ENCODE assay signal across 11 cellular contexts in the genomic region with DNA sequence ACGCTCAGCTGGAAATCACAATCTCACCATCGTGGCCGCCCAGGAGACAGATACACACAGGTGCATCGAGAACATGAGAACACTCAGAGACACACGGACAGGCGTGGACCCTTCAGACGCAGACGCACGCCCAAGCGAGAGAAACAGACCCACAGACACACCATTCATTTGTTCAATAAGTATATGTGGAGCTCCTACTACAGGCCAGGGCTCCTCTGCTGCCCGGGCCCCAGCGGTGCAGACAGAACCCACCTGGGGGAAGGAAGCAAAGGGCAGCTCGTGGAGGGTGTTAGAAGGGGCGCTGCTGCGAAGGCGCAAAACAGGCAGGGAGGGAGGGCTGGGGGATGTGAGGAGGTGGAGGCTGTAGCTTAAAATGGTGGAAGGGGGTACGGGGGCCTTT. TPM values are rescaled to one million over a fixed set of nuclear protein-coding genes. Genes with fewer than 3 reads are reported as not detected.
DNase-seq lines count a peak whose midpoint lies in the region; ATAC-seq and TF ChIP-seq lines count a peak whose summit lies in the region.
"Had no signal": no experiment of that assay in that cellular context is flagged by ENCODE, and none has a peak within 500 bp of the region (broad histone marks: within the 10 kb centered on the region; RNA-seq: fewer than 3 reads in every experiment).

No MANE protein-coding gene starts in this region.

- no peaks in the 10 kb centered on the region for H3K9me3 ChIP-seq in Karpas-422 (ENCODE audit: low read length)
- H3K9me3 ChIP-seq: esophagus squamous epithelium had no signal

- no peaks in the 10 kb centered on the region for H3K36me3 Mint-ChIP-seq in T-helper 2 cell treated with Interferon-gamma antibody and Interleukin-4, amounts not matched to agents 5 μg/mL and 100 μg/mL, for 36 hours (ENCODE audit: low read depth)
- H3K36me3 Mint-ChIP-seq in brain (peaks cover 29% of the 10 kb centered on the region), osteocyte (ENCODE audit: unreplicated experiment) (peaks cover 3% of the 10 kb centered on the region)

- no peaks in the 10 kb centered on the region for H3K9me3 Mint-ChIP-seq in T-helper 2 cell treated with Interferon-gamma antibody and Interleukin-4, amounts not matched to agents 5 μg/mL and 100 μg/mL, for 36 hours
- H3K9me3 Mint-ChIP-seq in brain = no peaks in the 10 kb centered on the region
- no peaks in the 10 kb centered on the region for H3K9me3 Mint-ChIP-seq in osteocyte (ENCODE audit: unreplicated experiment)

- peak overlapping the region; percentile 59 for H3K4me2 ChIP-seq in Karpas-422 (ENCODE audit: low read depth, low read length, poor library complexity, severe bottlenecking)

- peak overlapping the region; percentile 59 for H3K4me3 ChIP-seq in Karpas-422 (ENCODE audit: low read length)

- H3K79me2 ChIP-seq in Karpas-422 (ENCODE audit: low read length) = no peaks in the 10 kb centered on the region

- peaks cover 6% of the 10 kb centered on the region; the same call in 1 of the 2 replicates for H3K36me3 ChIP-seq in Karpas-422 (ENCODE audit: insufficient read depth, low read length)

- H3K27ac ChIP-seq in Karpas-422 (ENCODE audit: low read length) = peak overlapping the region; percentile 78

- peak overlapping the region; percentile 81 for H3K4me3 Mint-ChIP-seq in T-helper 2 cell treated with Interferon-gamma antibody and Interleukin-4, amounts not matched to agents 5 μg/mL and 100 μg/mL, for 36 hours
- H3K4me3 Mint-ChIP-seq in brain = peak overlapping the region in 1 of 5 experiments; percentile 36
- H3K4me3 Mint-ChIP-seq in osteocyte (ENCODE audit: unreplicated experiment) = no peak overlapping the region

- H2AFZ ChIP-seq in Karpas-422 (ENCODE audit: low read length) = no peak overlapping the region

- no peak for ATAC-seq in HG02642 (IDR thresholded peaks at IDR 0.05; ENCODE audit: poor library complexity, unreplicated experiment)

- TF ChIP-seq CTCF in brain (conservative IDR thresholded peaks at IDR 0.05) = no peak
- TF ChIP-seq CTCF in osteocyte (IDR thresholded peaks at IDR 0.05) = no peak

- no peak for DNase-seq in T-helper 2 cell treated with Interferon-gamma antibody and Interleukin-4, amounts not matched to agents 5 μg/mL and 100 μg/mL, for 36 hours (ENCODE audit: low spot score)
- no peak for DNase-seq in T-helper 2 cell
- no peak for DNase-seq in Karpas-422
- no peak for DNase-seq in osteocyte (ENCODE audit: extremely low spot score, unreplicated experiment)
- DNase-seq in NCI-H82 treated with DMSO at 0.1 percent for 48 hours (lab: John Stamatoyannopoulos, UW; ENCODE audit: unreplicated experiment) = no peak
- DNase-seq in HK-2 (ENCODE audit: unreplicated experiment) = no peak
- DNase-seq: DMS153, esophagus squamous epithelium, NCI-H2029 had no signal

- peaks cover 50% of the 10 kb centered on the region for H3K4me1 ChIP-seq in Karpas-422 (ENCODE audit: low read length)

- H3K4me1 Mint-ChIP-seq in T-helper 2 cell treated with Interferon-gamma antibody and Interleukin-4, amounts not matched to agents 5 μg/mL and 100 μg/mL, for 36 hours (ENCODE audit: low read depth) = peaks cover 3% of the 10 kb centered on the region
- H3K4me1 Mint-ChIP-seq in brain = peaks cover 7% of the 10 kb centered on the region
- H3K4me1 Mint-ChIP-seq in osteocyte (ENCODE audit: unreplicated experiment) = peaks cover 3% of the 10 kb centered on the region

- peak overlapping the region; percentile 66 for H3K9ac ChIP-seq in Karpas-422 (ENCODE audit: low read length)

- no peaks in the 10 kb centered on the region for H3K9me2 ChIP-seq in Karpas-422 (replicated peaks; ENCODE audit: insufficient read depth, low read length)

- 0 out of 2 replicates have a peak, but pooled peaks cover 6% of the 10 kb centered on the region for H4K20me1 ChIP-seq in Karpas-422 (ENCODE audit: insufficient read depth, low read depth, low read length)

- H3K27me3 Mint-ChIP-seq in T-helper 2 cell treated with Interferon-gamma antibody and Interleukin-4, amounts not matched to agents 5 μg/mL and 100 μg/mL, for 36 hours (ENCODE audit: low read depth) = peaks cover 4% of the 10 kb centered on the region
- no peaks in the 10 kb centered on the region for H3K27me3 Mint-ChIP-seq in brain
- H3K27me3 Mint-ChIP-seq in osteocyte (ENCODE audit: unreplicated experiment) = no peaks in the 10 kb centered on the region

- H3K27me3 ChIP-seq in Karpas-422 (ENCODE audit: low read length) = no peaks in the 10 kb centered on the region

- no peak overlapping the region for H3K27ac Mint-ChIP-seq in T-helper 2 cell treated with Interferon-gamma antibody and Interleukin-4, amounts not matched to agents 5 μg/mL and 100 μg/mL, for 36 hours
- H3K27ac Mint-ChIP-seq in brain = peak overlapping the region; percentile 13 to 93 (median 85)
- H3K27ac Mint-ChIP-seq in osteocyte (ENCODE audit: unreplicated experiment) = peak overlapping the region; percentile 13

RNA-seq across cellular contexts. Expression of a gene that starts 39.2 kb away (rescaled TPM):
- total RNA-seq in Karpas-422 (2014; rRNA removed; shearing (Covaris generic); ENCODE audit: low replicate concordance) = 39.9 and 41.5 TPM in 2 replicates
- polyA plus RNA-seq in brain (ENCODE audit: insufficient read depth, low read depth, low replicate concordance) = 60.3 TPM
- 30.1 and 32.5 TPM in 2 replicates for total RNA-seq in osteocyte
